23 cellular contexts compared by ENCODE assay signal in the genomic region with DNA sequence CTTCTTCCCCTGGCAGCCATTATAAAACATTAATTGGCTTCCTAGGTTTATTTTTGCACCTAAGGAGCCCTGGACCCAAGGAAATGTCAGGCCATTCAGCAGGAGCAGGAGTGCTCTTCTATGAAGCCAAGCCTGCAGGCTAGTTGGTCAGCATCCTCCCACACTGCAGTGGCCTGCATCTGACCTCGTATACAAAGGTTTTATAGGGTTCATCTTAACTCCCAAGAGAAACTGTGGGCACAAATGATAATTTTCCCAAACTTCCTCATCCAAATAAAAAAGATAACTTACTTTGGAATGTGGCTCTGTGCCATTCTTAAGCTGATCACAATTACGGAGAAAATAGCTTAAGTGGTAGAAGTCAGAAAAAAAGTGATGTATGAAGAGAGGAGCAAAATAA. TPM values are rescaled to one million over a fixed set of nuclear protein-coding genes. Genes with fewer than 3 reads are reported as not detected.
"Had no signal": no experiment of that assay in that cellular context is flagged by ENCODE, and none has a peak within 500 bp of the region (broad histone marks: within the 10 kb centered on the region; RNA-seq: fewer than 3 reads in every experiment).

No MANE protein-coding gene starts in this region.

- H3K27ac ChIP-seq: colonic mucosa, dorsolateral prefrontal cortex, esophagus squamous epithelium, heart right ventricle, right lobe of liver, stomach, suprapubic skin, transverse colon, VCaP had no signal

- H3K4me3 ChIP-seq: colonic mucosa, dorsolateral prefrontal cortex, esophagus squamous epithelium, heart right ventricle, right lobe of liver, smooth muscle cell, stomach, suprapubic skin, transverse colon had no signal

- H3K9me3 ChIP-seq: colonic mucosa, esophagus squamous epithelium, heart right ventricle, right lobe of liver, stomach, suprapubic skin, transverse colon had no signal

- H3K4me2 ChIP-seq: smooth muscle cell had no signal

- DNase-seq: activated CD4-positive, CD25-positive, alpha-beta regulatory T cell treated with anti-CD3 and anti-CD28 coated beads, Interleukin-2, amount 50 U/mL, for 72 hours; activated T-cell treated with anti-CD3 and anti-CD28 coated beads, Interleukin-2, amount 50 U/mL, for 1 hour; colonic mucosa; dorsolateral prefrontal cortex; esophagus squamous epithelium; heart right ventricle; islet precursor cell; left cardiac atrium; mesenchymal stem cell; naive B cell; posterior cingulate gyrus; right lobe of liver; stimulated activated CD4-positive, alpha-beta T cell treated with anti-CD3 and anti-CD28 coated beads, Interleukin-15, amount 100 ng/mL, for 24 hours; stomach; transverse colon had no signal

- H3K27me3 ChIP-seq: colonic mucosa, dorsolateral prefrontal cortex, esophagus squamous epithelium, heart right ventricle, right lobe of liver, stomach, suprapubic skin, transverse colon had no signal

- H3K36me3 ChIP-seq: colonic mucosa had no signal

- H3K4me1 ChIP-seq: colonic mucosa, esophagus squamous epithelium, stomach, suprapubic skin had no signal

- ATAC-seq: heart right ventricle; left cardiac atrium; right lobe of liver; stimulated activated memory B cell treated with anti-CD40 and anti-IgM and Interleukin-4, amounts not matched to agents 10 μg/mL and 1 μg/mL and 100 μg/mL, for 72 hours had no signal

RNA-seq across cellular contexts. Expression of a gene that starts 55.6 kb away (rescaled TPM):
- total RNA-seq: bronchial epithelial cell, esophagus squamous epithelium, heart right ventricle, left cardiac atrium, neural crest cell, omental fat pad, right lobe of liver, suprapubic skin had no signal
- polyA plus RNA-seq: heart right ventricle, liver, smooth muscle cell had no signal
